Comparison of ENCODE assay signal across 18 cellular contexts in the genomic region with DNA sequence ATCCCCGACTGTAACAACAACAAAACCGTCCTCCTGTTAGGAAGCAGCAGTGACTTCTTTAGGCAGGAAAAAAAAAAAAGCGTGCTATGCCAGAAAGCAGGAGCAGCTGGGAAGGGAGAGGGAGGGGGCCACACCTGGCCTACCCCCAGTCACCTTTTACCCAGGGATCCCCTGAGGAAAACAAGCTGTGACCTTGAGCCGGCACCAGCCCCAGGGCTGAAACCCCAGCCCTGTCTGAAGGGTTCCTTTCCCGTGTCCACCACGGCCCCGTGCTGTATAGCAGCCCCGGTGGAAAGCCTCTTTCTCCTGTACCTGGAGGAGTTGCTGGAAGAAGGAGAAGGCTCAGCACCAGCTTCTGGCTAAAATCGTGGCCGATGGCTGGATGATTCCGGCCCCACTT.
"Had no signal": no experiment of that assay in that cellular context is flagged by ENCODE, and none has a peak within 500 bp of the region (broad histone marks: within the 10 kb centered on the region; RNA-seq: fewer than 3 reads in every experiment).

No MANE protein-coding gene starts in this region.

- H3K4me1 ChIP-seq: colonic mucosa, thyroid gland had no signal

- H3K36me3 Mint-ChIP-seq: natural killer cell had no signal

- H3K9me3 ChIP-seq: colonic mucosa, thyroid gland had no signal

- H3K27me3 ChIP-seq: brain microvascular endothelial cell, colonic mucosa, foreskin keratinocyte, thyroid gland had no signal

- H3K27ac Mint-ChIP-seq: activated CD4-positive, alpha-beta T cell treated with anti-CD3 and anti-CD28 coated beads, Interleukin-2, amount 10 ng/mL, durations not matched to agents 7 days and 5 days had no signal

- DNase-seq: activated CD4-positive, alpha-beta T cell treated with anti-CD3 and anti-CD28 coated beads, Interleukin-2, amount 10 ng/mL, durations not matched to agents 7 days and 5 days; anterior cingulate cortex; brain microvascular endothelial cell; central memory CD4-positive, alpha-beta T cell; colonic mucosa; foreskin keratinocyte; head of caudate nucleus; kidney; natural killer cell; retina; stimulated activated CD4-positive, alpha-beta T cell treated with anti-CD3 and anti-CD28 coated beads, Interleukin-12 subunit alpha, Interleukin-12 subunit beta, amount 100 ng/mL, for 4 hours; stimulated activated CD4-positive, alpha-beta T cell treated with anti-CD3 and anti-CD28 coated beads, Interleukin-1b, Interleukin-23, amount 100 ng/mL, for 48 hours; stimulated activated CD8-positive, alpha-beta memory T cell treated with anti-CD3 and anti-CD28 coated beads, Interleukin-4, amount 100 ng/mL, for 48 hours; stimulated activated naive CD4-positive, alpha-beta T cell treated with Interleukin-2 at 50 U/mL for 16 hours; thyroid gland had no signal

- H3K36me3 ChIP-seq: brain microvascular endothelial cell, colonic mucosa, thyroid gland had no signal

- H3K4me3 ChIP-seq: colonic mucosa, lung, thyroid gland had no signal

- H3K27ac ChIP-seq: brain microvascular endothelial cell, colonic mucosa, foreskin keratinocyte, thyroid gland had no signal

- H3K9me3 Mint-ChIP-seq: activated CD4-positive, alpha-beta T cell treated with anti-CD3 and anti-CD28 coated beads, Interleukin-2, amount 10 ng/mL, durations not matched to agents 7 days and 5 days; natural killer cell had no signal

- H3K4me3 Mint-ChIP-seq: activated CD4-positive, alpha-beta T cell treated with anti-CD3 and anti-CD28 coated beads, Interleukin-2, amount 10 ng/mL, durations not matched to agents 7 days and 5 days; natural killer cell had no signal

- FAIRE-seq: kidney had no signal

- H3K27me3 Mint-ChIP-seq: activated CD4-positive, alpha-beta T cell treated with anti-CD3 and anti-CD28 coated beads, Interleukin-2, amount 10 ng/mL, durations not matched to agents 7 days and 5 days had no signal

- ATAC-seq: activated CD4-positive, CD25-positive, alpha-beta regulatory T cell treated with anti-CD3 and anti-CD28 coated beads, Interleukin-2, amount 50 U/mL, for 24 hours; foreskin keratinocyte; left lobe of liver; natural killer cell had no signal
